In the genomic region with DNA sequence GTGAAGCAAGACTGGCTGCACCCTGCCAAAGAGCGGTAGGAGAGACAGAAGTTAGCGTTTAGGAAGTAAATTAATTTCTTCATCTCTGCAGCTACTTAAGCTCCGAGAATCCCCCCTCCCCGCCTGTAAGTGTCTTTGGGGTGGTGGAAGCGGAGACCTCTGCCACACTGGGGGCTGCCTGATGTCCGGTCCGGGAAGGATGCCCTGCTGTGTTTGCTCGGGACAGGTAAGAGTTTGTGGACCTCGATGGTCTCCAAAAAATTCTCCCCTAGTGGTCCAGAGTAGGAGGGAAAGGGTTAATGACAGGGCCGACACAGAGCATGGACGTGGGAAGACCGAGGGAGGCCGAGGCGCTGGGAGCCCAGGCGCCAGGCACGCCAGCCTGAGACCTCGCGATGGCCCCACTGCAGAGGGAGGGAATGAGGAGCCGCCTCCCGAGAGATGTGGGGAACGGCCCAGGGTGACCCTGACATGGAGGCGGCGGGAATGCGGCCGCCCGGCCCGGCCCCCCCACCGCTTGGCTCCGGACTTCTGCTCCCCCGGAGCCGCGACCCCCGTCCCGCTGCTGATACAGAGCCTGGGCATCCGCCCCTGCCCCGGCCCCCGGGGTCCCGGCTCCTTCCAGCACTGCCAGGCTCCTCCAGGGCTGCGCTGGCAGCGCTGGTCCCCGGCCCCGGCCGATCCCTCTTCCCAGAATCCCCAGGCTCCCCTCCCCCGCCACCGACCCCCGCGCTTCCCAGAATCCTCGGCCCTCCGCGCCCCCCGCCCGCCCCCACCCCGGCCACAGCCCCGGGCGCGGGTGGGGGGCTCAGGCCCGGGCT, we compare ENCODE assay signal across 8 cellular contexts. TPM values are rescaled to one million over a fixed set of nuclear protein-coding genes. Genes with fewer than 3 reads are reported as not detected.
DNase-seq lines count a peak whose midpoint lies in the region; ATAC-seq and TF ChIP-seq lines count a peak whose summit lies in the region.

No MANE protein-coding gene starts in this region.

- H3K27me3 ChIP-seq in HUES64 (ENCODE audit: insufficient read depth, low read length) (no peaks in the 10 kb centered on the region), heart left ventricle (no peaks in the 10 kb centered on the region), trophoblast cell (ENCODE audit: insufficient read depth, low read length) (no peaks in the 10 kb centered on the region)

- peak; percentile 70 for ATAC-seq in activated T-helper 17 cell treated with anti-CD3 and anti-CD28 coated beads, Interleukin-2, amount 50 U/mL, for 72 hours (replicated peaks)
- ATAC-seq in heart left ventricle (peak in 3 of 4 donors; percentile 57 to 72 (median 65)), HG03025 (IDR thresholded peaks at IDR 0.05; ENCODE audit: low FRiP score, unreplicated experiment) (no peak), GM21737 (IDR thresholded peaks at IDR 0.05; ENCODE audit: unreplicated experiment) (no peak)

- no peak overlapping the region for H2BK5ac ChIP-seq in trophoblast cell (ENCODE audit: low read depth, low read length, poor library complexity)

- H3K23ac ChIP-seq in trophoblast cell (ENCODE audit: low read length): no peak overlapping the region

- peaks cover 12% of the 10 kb centered on the region for H3K79me1 ChIP-seq in trophoblast cell (ENCODE audit: low read length)

- peak overlapping the region; percentile 57 for H2AK5ac ChIP-seq in trophoblast cell (ENCODE audit: low read length)

- TF ChIP-seq CTCF in heart left ventricle (IDR thresholded peaks at IDR 0.05): no peak

- peak overlapping the region; percentile 88 for H3K14ac ChIP-seq in trophoblast cell (ENCODE audit: low read length)

- DNase-seq in COLO668 (lab: John Stamatoyannopoulos, UW; ENCODE audit: unreplicated experiment) (peak; percentile 53), heart left ventricle (peak in 3 of 5 donors; percentile 47 to 77 (median 65)), trophoblast cell (peak in 1 of 2 donors; percentile 45), NCI-H2107 treated with DMSO at 0.1 percent for 48 hours (lab: John Stamatoyannopoulos, UW; ENCODE audit: unreplicated experiment) (no peak)

- H3K4me1 Mint-ChIP-seq in activated T-helper 17 cell treated with anti-CD3 and anti-CD28 coated beads, Interleukin-2, amount 50 U/mL, for 72 hours: no peaks in the 10 kb centered on the region

- no peak for TF ChIP-seq POLR2A in heart left ventricle (IDR thresholded peaks at IDR 0.05)

- H3K18ac ChIP-seq in trophoblast cell (ENCODE audit: low read length): peak overlapping the region; percentile 4

- peak overlapping the region; percentile 95 for H4K8ac ChIP-seq in trophoblast cell (ENCODE audit: low read depth, low read length)

- peak overlapping the region; percentile 21 for H3K4ac ChIP-seq in trophoblast cell (ENCODE audit: low read depth, low read length)

- no peak overlapping the region for H2BK12ac ChIP-seq in trophoblast cell (ENCODE audit: low read length)

- peak overlapping the region; percentile 93 for H4K91ac ChIP-seq in trophoblast cell (ENCODE audit: low read depth, low read length)

- no peak overlapping the region for H3K27ac Mint-ChIP-seq in activated T-helper 17 cell treated with anti-CD3 and anti-CD28 coated beads, Interleukin-2, amount 50 U/mL, for 72 hours

- H3K9ac ChIP-seq in HUES64 (ENCODE audit: low read depth, low read length) (peak overlapping the region; percentile 91), trophoblast cell (ENCODE audit: low read length) (peak overlapping the region; percentile 86)

- no peaks in the 10 kb centered on the region for H3K36me3 Mint-ChIP-seq in activated T-helper 17 cell treated with anti-CD3 and anti-CD28 coated beads, Interleukin-2, amount 50 U/mL, for 72 hours (ENCODE audit: low read depth)

- H2AFZ ChIP-seq in trophoblast cell (ENCODE audit: insufficient read depth, low read length, poor library complexity): no peak overlapping the region

- H3K4me1 ChIP-seq in HUES64 (ENCODE audit: insufficient read depth, low read length) (peaks cover 10% of the 10 kb centered on the region), heart left ventricle (peaks cover 0 to 26% (median 19%) of the 10 kb centered on the region in 12 donors), trophoblast cell (ENCODE audit: control insufficient read depth in 1 of 2, insufficient read depth in 2 of 2, low read length in 2 of 2) (peaks cover 4 to 7% of the 10 kb centered on the region in 2 experiments)

- H3K4me3 Mint-ChIP-seq in activated T-helper 17 cell treated with anti-CD3 and anti-CD28 coated beads, Interleukin-2, amount 50 U/mL, for 72 hours: peak overlapping the region; percentile 61

- intact Hi-C loops in heart left ventricle (cut with DNase I): loop anchor here in 3 of 10 donors (2.0 kb wide), 2 partner anchors 18 to 20 kb away; no protein-coding TSS in a partner anchor

- no peaks in the 10 kb centered on the region for H3K9me3 ChIP-seq in HUES64 (ENCODE audit: insufficient read depth, low read depth, low read length)
- H3K9me3 ChIP-seq in heart left ventricle: no peaks in the 10 kb centered on the region
- no peaks in the 10 kb centered on the region for H3K9me3 ChIP-seq in trophoblast cell (ENCODE audit: insufficient read depth, low read depth, low read length)

- H3K27me3 Mint-ChIP-seq in activated T-helper 17 cell treated with anti-CD3 and anti-CD28 coated beads, Interleukin-2, amount 50 U/mL, for 72 hours: no peaks in the 10 kb centered on the region

- WGBS in HUES64: 5% methylated on average over 51 of the region's 57 CpGs
- WGBS in heart left ventricle, 4 donors: 4 to 6% (median 5%) methylated on average over 23 to 57 of the region's 57 CpGs
- WGBS in trophoblast cell (ENCODE audit: extremely low coverage, insufficient coverage, insufficient read length): no CpG with 5 or more reads among the region's 57 CpGs

- H2BK120ac ChIP-seq in trophoblast cell (ENCODE audit: insufficient read depth, low read length, poor library complexity): peak overlapping the region; percentile 27

- H3K9me3 Mint-ChIP-seq in activated T-helper 17 cell treated with anti-CD3 and anti-CD28 coated beads, Interleukin-2, amount 50 U/mL, for 72 hours: no peaks in the 10 kb centered on the region

- H3K36me3 ChIP-seq in HUES64 (ENCODE audit: insufficient read depth, low read length): peaks cover 27% of the 10 kb centered on the region
- H3K36me3 ChIP-seq in heart left ventricle: peaks cover 2 to 31% (median 25%) of the 10 kb centered on the region in 9 donors
- peaks cover 32 to 35% of the 10 kb centered on the region in 2 experiments for H3K36me3 ChIP-seq in trophoblast cell (ENCODE audit: control insufficient read depth in 1 of 2, insufficient read depth in 2 of 2, low read length in 2 of 2)

- peak overlapping the region; percentile 99 for H4K12ac ChIP-seq in trophoblast cell (ENCODE audit: low read depth, low read length)

- H3K79me2 ChIP-seq in trophoblast cell (ENCODE audit: control insufficient read depth, insufficient read depth, low read length, poor library complexity): peaks cover 5% of the 10 kb centered on the region

- H3K4me3 ChIP-seq in HUES64 (ENCODE audit: low read length): peak overlapping the region; percentile 83
- H3K4me3 ChIP-seq in heart left ventricle: peak overlapping the region; percentile 68 to 100 (median 92)
- H3K4me3 ChIP-seq in trophoblast cell (ENCODE audit: low read depth, low read length): peak overlapping the region; percentile 96

- H3K27ac ChIP-seq in HUES64 (ENCODE audit: low read depth, low read length) (peak overlapping the region; percentile 90), heart left ventricle (peak overlapping the region; percentile 89 to 98 (median 94)), trophoblast cell (ENCODE audit: low read depth, low read length) (peak overlapping the region; percentile 23)

- H3K4me2 ChIP-seq in trophoblast cell (ENCODE audit: low read length): peak overlapping the region; percentile 88

RNA-seq across cellular contexts. Expression of a gene that starts 0.7 kb away (rescaled TPM):
- 12.2 TPM for polyA plus RNA-seq in HUES64 (2013, experiment 1 of 2)
- 15.4 TPM for polyA plus RNA-seq in HUES64 (2013, experiment 2 of 2)
- total RNA-seq in activated T-helper 17 cell treated with anti-CD3 and anti-CD28 coated beads, Interleukin-2, amount 50 U/mL, for 72 hours: under 1 TPM; 0.28 to 0.48 TPM
- 10 to 100 TPM; 14.3 to 30.9 (median 22.7) TPM for total RNA-seq in heart left ventricle
- 10 to 100 TPM; 11.2 to 14.9 TPM for polyA plus RNA-seq in heart left ventricle
- polyA plus RNA-seq in trophoblast cell (2013): 10.5 and 10.7 TPM in 2 replicates

RNA-seq across cellular contexts. Expression of a gene that starts 24.2 kb away (rescaled TPM):
- polyA plus RNA-seq in HUES64 (2013, experiment 1 of 2): 55.0 TPM
- polyA plus RNA-seq in HUES64 (2013, experiment 2 of 2): 48.8 TPM
- total RNA-seq in activated T-helper 17 cell treated with anti-CD3 and anti-CD28 coated beads, Interleukin-2, amount 50 U/mL, for 72 hours: 10 to 100 TPM; 90.7 to 95.1 TPM
- total RNA-seq in heart left ventricle: 10 to 100 TPM; 29.3 to 62.0 (median 50.3) TPM
- polyA plus RNA-seq in heart left ventricle: 10 to 100 TPM; 31.3 to 66.9 TPM
- 47.8 and 52.9 TPM in 2 replicates for polyA plus RNA-seq in trophoblast cell (2013)

RNA-seq across cellular contexts. Expression of a gene that starts 24.5 kb away (rescaled TPM):
- 3.5 TPM for polyA plus RNA-seq in HUES64 (2013, experiment 1 of 2)
- 2.4 TPM for polyA plus RNA-seq in HUES64 (2013, experiment 2 of 2)
- total RNA-seq in activated T-helper 17 cell treated with anti-CD3 and anti-CD28 coated beads, Interleukin-2, amount 50 U/mL, for 72 hours: 1 to 10 TPM; 2.9 TPM
- total RNA-seq in heart left ventricle: 1 to 10 TPM in 4 of 9 donors, under 1 TPM in 5; 0.48 to 1.8 (median 0.95) TPM
- polyA plus RNA-seq in heart left ventricle: 1 to 10 TPM; 1.4 to 2.1 TPM
- polyA plus RNA-seq in trophoblast cell (2013): 3.3 and 3.5 TPM in 2 replicates

RNA-seq across cellular contexts. Expression of a gene that starts 38.1 kb away (rescaled TPM):
- polyA plus RNA-seq in HUES64 (2013, experiment 1 of 2): 31.1 TPM
- polyA plus RNA-seq in HUES64 (2013, experiment 2 of 2): 26.5 TPM
- total RNA-seq in activated T-helper 17 cell treated with anti-CD3 and anti-CD28 coated beads, Interleukin-2, amount 50 U/mL, for 72 hours: 10 to 100 TPM; 30.0 to 43.3 TPM
- 10 to 100 TPM; 13.5 to 26.7 (median 17.9) TPM for total RNA-seq in heart left ventricle
- 10 to 100 TPM; 19.5 to 37.7 TPM for polyA plus RNA-seq in heart left ventricle
- 109 and 119 TPM in 2 replicates for polyA plus RNA-seq in trophoblast cell (2013)

Comparison
In these comparisons a context has a peak if more than half of its experiments do, and no peak if none do; other contexts are left out.
1. H3K27ac ChIP-seq: peak in every context shown above with its lines; median percentile 94 in heart left ventricle; 90 in HUES64; 23 in trophoblast cell.
2. ATAC-seq: peak in activated T-helper 17 cell treated with anti-CD3 and anti-CD28 coated beads, Interleukin-2, amount 50 U/mL, for 72 hours (single experiment) and heart left ventricle (3 of 4); none in HG03025 (single experiment) and GM21737 (single experiment).
3. RNA of a gene that starts 0.7 kb away (total RNA-seq): 14.3 to 30.9 TPM in heart left ventricle; 0.28 to 0.48 TPM in activated T-helper 17 cell treated with anti-CD3 and anti-CD28 coated beads, Interleukin-2, amount 50 U/mL, for 72 hours; every median in the first group is over 10 times any median in the second.
4. Peak in every context shown above with its lines, with median percentiles within 50 percentile points of each other: H3K4me3 ChIP-seq.